Comparison of ENCODE assay signal across 1 cellular context in the genomic region with DNA sequence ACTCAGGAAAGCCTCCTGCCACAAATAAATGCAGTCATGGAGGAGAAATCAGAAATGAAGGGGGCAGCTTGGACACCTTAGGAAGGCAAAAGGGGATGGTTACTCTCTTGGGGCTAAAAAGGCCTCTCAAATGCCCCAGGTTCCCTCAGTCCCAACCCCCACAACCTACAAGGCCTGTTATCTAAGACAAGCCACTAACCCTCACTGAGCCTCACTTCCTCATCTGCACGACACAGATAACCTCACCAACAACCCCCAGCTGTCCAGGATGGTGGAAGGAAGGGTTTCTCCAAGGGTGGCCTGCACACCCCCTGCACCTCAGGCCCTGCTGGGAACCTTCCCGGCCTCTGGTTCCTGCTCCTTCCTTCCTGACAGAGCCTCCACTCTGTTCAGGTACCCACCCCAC.
TF ChIP-seq lines count a peak whose summit lies in the region.

No MANE protein-coding gene starts in this region.

TF ChIP-seq in K562, 482 proteins besides CTCF, POLR2A, EP300 and RAD21 (continued from another document and continues in another):
- TF ChIP-seq, protein P1, sequence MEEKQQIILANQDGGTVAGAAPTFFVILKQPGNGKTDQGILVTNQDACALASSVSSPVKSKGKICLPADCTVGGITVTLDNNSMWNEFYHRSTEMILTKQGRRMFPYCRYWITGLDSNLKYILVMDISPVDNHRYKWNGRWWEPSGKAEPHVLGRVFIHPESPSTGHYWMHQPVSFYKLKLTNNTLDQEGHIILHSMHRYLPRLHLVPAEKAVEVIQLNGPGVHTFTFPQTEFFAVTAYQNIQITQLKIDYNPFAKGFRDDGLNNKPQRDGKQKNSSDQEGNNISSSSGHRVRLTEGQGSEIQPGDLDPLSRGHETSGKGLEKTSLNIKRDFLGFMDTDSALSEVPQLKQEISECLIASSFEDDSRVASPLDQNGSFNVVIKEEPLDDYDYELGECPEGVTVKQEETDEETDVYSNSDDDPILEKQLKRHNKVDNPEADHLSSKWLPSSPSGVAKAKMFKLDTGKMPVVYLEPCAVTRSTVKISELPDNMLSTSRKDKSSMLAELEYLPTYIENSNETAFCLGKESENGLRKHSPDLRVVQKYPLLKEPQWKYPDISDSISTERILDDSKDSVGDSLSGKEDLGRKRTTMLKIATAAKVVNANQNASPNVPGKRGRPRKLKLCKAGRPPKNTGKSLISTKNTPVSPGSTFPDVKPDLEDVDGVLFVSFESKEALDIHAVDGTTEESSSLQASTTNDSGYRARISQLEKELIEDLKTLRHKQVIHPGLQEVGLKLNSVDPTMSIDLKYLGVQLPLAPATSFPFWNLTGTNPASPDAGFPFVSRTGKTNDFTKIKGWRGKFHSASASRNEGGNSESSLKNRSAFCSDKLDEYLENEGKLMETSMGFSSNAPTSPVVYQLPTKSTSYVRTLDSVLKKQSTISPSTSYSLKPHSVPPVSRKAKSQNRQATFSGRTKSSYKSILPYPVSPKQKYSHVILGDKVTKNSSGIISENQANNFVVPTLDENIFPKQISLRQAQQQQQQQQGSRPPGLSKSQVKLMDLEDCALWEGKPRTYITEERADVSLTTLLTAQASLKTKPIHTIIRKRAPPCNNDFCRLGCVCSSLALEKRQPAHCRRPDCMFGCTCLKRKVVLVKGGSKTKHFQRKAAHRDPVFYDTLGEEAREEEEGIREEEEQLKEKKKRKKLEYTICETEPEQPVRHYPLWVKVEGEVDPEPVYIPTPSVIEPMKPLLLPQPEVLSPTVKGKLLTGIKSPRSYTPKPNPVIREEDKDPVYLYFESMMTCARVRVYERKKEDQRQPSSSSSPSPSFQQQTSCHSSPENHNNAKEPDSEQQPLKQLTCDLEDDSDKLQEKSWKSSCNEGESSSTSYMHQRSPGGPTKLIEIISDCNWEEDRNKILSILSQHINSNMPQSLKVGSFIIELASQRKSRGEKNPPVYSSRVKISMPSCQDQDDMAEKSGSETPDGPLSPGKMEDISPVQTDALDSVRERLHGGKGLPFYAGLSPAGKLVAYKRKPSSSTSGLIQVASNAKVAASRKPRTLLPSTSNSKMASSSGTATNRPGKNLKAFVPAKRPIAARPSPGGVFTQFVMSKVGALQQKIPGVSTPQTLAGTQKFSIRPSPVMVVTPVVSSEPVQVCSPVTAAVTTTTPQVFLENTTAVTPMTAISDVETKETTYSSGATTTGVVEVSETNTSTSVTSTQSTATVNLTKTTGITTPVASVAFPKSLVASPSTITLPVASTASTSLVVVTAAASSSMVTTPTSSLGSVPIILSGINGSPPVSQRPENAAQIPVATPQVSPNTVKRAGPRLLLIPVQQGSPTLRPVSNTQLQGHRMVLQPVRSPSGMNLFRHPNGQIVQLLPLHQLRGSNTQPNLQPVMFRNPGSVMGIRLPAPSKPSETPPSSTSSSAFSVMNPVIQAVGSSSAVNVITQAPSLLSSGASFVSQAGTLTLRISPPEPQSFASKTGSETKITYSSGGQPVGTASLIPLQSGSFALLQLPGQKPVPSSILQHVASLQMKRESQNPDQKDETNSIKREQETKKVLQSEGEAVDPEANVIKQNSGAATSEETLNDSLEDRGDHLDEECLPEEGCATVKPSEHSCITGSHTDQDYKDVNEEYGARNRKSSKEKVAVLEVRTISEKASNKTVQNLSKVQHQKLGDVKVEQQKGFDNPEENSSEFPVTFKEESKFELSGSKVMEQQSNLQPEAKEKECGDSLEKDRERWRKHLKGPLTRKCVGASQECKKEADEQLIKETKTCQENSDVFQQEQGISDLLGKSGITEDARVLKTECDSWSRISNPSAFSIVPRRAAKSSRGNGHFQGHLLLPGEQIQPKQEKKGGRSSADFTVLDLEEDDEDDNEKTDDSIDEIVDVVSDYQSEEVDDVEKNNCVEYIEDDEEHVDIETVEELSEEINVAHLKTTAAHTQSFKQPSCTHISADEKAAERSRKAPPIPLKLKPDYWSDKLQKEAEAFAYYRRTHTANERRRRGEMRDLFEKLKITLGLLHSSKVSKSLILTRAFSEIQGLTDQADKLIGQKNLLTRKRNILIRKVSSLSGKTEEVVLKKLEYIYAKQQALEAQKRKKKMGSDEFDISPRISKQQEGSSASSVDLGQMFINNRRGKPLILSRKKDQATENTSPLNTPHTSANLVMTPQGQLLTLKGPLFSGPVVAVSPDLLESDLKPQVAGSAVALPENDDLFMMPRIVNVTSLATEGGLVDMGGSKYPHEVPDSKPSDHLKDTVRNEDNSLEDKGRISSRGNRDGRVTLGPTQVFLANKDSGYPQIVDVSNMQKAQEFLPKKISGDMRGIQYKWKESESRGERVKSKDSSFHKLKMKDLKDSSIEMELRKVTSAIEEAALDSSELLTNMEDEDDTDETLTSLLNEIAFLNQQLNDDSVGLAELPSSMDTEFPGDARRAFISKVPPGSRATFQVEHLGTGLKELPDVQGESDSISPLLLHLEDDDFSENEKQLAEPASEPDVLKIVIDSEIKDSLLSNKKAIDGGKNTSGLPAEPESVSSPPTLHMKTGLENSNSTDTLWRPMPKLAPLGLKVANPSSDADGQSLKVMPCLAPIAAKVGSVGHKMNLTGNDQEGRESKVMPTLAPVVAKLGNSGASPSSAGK (IDR thresholded peaks at IDR 0.05) = no peak
- TF ChIP-seq HMGN3 (IDR thresholded peaks at IDR 0.05; ENCODE audit: borderline replicate concordance, extremely low read depth, insufficient read length, low read depth, low read length) (peak; percentile 93), EGR1 (conservative IDR thresholded peaks at IDR 0.05) (peak; percentile 56), CXXC5 (CRISPR knock-in tag; IDR thresholded peaks at IDR 0.05) (peak; percentile 62), ZBTB17 (CRISPR knock-in tag; IDR thresholded peaks at IDR 0.05) (no peak), ETV1 (tag; conservative IDR thresholded peaks at IDR 0.05; ENCODE audit: low read depth) (peak; percentile 98), ZNF134 (CRISPR knock-in tag; conservative IDR thresholded peaks at IDR 0.05) (no peak), MTA1 (IDR thresholded peaks at IDR 0.05; ENCODE audit: borderline replicate concordance) (peak; percentile 86), NRF1 (conservative IDR thresholded peaks at IDR 0.05 in 1 of 2, IDR thresholded peaks at IDR 0.05 in 1 of 2) (peak; percentile 27 to 30; a peak in 1 of 4 replicates), JUN (IDR thresholded peaks at IDR 0.05; ENCODE audit: borderline replicate concordance, low read depth, low read length) (peak; percentile 77; the same call in 1 of the 2 replicates), JUN (CRISPR knock-in tag; IDR thresholded peaks at IDR 0.05; ENCODE audit: borderline replicate concordance) (no peak), BRD9 (IDR thresholded peaks at IDR 0.05; ENCODE audit: low read depth, partially characterized antibody) (peak; percentile 42), ZNF197 (CRISPR knock-in tag; IDR thresholded peaks at IDR 0.05; ENCODE audit: low read depth) (peak; percentile 27; the same call in 1 of the 2 replicates), PCBP1 (IDR thresholded peaks at IDR 0.05; ENCODE audit: low read depth, low read length, poor library complexity, severe bottlenecking) (no peak), RBM39 (optimal IDR thresholded peaks at IDR 0.05; ENCODE audit: low read depth, low read length) (no peak), MEF2D (tag; conservative IDR thresholded peaks at IDR 0.05; ENCODE audit: low read depth) (peak; percentile 46; the same call in 1 of the 2 replicates), POLR2G (IDR thresholded peaks at IDR 0.05; ENCODE audit: low read depth, low read length) (no peak), BDP1 (IDR thresholded peaks at IDR 0.05; ENCODE audit: insufficient read depth, insufficient read length) (no peak), ERF (CRISPR knock-in tag; IDR thresholded peaks at IDR 0.05) (0 out of 2 replicates have a peak, but pooled peaks have one; percentile 32), HNRNPLL (IDR thresholded peaks at IDR 0.05; ENCODE audit: low read depth, low read length, poor library complexity, severe bottlenecking) (no peak), FOXM1 (IDR thresholded peaks at IDR 0.05; ENCODE audit: low read depth) (peak; percentile 94), FOXM1 (CRISPR knock-in tag; IDR thresholded peaks at IDR 0.05; ENCODE audit: low read depth) (no peak), CREB1 (IDR thresholded peaks at IDR 0.05) (peak; percentile 75), CREB1 (CRISPR knock-in tag; IDR thresholded peaks at IDR 0.05) (no peak), ELF1 (tag; IDR thresholded peaks at IDR 0.05) (peak; percentile 85), ZKSCAN1 (IDR thresholded peaks at IDR 0.05; ENCODE audit: low read depth, low read length) (peak; percentile 80; the same call in 1 of the 2 replicates), NUFIP1 (IDR thresholded peaks at IDR 0.05; ENCODE audit: partially characterized antibody) (no peak), RBBP5 (IDR thresholded peaks at IDR 0.05; ENCODE audit: borderline replicate concordance, insufficient read depth, low read length, poor library complexity, severe bottlenecking) (peak; percentile 81), ATF7 (IDR thresholded peaks at IDR 0.05) (peak; percentile 59), FOXP1 (CRISPR knock-in tag; IDR thresholded peaks at IDR 0.05) (no peak)
- TF ChIP-seq, protein P2, sequence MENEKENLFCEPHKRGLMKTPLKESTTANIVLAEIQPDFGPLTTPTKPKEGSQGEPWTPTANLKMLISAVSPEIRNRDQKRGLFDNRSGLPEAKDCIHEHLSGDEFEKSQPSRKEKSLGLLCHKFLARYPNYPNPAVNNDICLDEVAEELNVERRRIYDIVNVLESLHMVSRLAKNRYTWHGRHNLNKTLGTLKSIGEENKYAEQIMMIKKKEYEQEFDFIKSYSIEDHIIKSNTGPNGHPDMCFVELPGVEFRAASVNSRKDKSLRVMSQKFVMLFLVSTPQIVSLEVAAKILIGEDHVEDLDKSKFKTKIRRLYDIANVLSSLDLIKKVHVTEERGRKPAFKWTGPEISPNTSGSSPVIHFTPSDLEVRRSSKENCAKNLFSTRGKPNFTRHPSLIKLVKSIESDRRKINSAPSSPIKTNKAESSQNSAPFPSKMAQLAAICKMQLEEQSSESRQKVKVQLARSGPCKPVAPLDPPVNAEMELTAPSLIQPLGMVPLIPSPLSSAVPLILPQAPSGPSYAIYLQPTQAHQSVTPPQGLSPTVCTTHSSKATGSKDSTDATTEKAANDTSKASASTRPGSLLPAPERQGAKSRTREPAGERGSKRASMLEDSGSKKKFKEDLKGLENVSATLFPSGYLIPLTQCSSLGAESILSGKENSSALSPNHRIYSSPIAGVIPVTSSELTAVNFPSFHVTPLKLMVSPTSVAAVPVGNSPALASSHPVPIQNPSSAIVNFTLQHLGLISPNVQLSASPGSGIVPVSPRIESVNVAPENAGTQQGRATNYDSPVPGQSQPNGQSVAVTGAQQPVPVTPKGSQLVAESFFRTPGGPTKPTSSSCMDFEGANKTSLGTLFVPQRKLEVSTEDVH (IDR thresholded peaks at IDR 0.05; ENCODE audit: low read depth, partially characterized antibody) = peak; percentile 19
- TF ChIP-seq, protein P3, sequence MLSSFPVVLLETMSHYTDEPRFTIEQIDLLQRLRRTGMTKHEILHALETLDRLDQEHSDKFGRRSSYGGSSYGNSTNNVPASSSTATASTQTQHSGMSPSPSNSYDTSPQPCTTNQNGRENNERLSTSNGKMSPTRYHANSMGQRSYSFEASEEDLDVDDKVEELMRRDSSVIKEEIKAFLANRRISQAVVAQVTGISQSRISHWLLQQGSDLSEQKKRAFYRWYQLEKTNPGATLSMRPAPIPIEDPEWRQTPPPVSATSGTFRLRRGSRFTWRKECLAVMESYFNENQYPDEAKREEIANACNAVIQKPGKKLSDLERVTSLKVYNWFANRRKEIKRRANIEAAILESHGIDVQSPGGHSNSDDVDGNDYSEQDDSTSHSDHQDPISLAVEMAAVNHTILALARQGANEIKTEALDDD (IDR thresholded peaks at IDR 0.05) = peak; percentile 79
- TF ChIP-seq, protein P4, sequence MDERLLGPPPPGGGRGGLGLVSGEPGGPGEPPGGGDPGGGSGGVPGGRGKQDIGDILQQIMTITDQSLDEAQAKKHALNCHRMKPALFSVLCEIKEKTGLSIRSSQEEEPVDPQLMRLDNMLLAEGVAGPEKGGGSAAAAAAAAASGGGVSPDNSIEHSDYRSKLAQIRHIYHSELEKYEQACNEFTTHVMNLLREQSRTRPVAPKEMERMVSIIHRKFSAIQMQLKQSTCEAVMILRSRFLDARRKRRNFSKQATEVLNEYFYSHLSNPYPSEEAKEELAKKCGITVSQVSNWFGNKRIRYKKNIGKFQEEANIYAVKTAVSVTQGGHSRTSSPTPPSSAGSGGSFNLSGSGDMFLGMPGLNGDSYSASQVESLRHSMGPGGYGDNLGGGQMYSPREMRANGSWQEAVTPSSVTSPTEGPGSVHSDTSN (CRISPR knock-in tag; IDR thresholded peaks at IDR 0.05; ENCODE audit: low read depth) = no peak
- TF ChIP-seq, protein P4 (tag; conservative IDR thresholded peaks at IDR 0.05; ENCODE audit: low read depth) = peak; percentile 24; the same call in 1 of the 2 replicates
- TF ChIP-seq, protein P5, sequence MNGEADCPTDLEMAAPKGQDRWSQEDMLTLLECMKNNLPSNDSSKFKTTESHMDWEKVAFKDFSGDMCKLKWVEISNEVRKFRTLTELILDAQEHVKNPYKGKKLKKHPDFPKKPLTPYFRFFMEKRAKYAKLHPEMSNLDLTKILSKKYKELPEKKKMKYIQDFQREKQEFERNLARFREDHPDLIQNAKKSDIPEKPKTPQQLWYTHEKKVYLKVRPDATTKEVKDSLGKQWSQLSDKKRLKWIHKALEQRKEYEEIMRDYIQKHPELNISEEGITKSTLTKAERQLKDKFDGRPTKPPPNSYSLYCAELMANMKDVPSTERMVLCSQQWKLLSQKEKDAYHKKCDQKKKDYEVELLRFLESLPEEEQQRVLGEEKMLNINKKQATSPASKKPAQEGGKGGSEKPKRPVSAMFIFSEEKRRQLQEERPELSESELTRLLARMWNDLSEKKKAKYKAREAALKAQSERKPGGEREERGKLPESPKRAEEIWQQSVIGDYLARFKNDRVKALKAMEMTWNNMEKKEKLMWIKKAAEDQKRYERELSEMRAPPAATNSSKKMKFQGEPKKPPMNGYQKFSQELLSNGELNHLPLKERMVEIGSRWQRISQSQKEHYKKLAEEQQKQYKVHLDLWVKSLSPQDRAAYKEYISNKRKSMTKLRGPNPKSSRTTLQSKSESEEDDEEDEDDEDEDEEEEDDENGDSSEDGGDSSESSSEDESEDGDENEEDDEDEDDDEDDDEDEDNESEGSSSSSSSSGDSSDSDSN (IDR thresholded peaks at IDR 0.05; ENCODE audit: borderline replicate concordance in 1 of 2, low read depth in 2 of 2, low read length in 2 of 2) = 0 out of 4 replicates have a peak, but pooled peaks of 1 of the 2 experiments have one; percentile 57
- TF ChIP-seq, protein P6, sequence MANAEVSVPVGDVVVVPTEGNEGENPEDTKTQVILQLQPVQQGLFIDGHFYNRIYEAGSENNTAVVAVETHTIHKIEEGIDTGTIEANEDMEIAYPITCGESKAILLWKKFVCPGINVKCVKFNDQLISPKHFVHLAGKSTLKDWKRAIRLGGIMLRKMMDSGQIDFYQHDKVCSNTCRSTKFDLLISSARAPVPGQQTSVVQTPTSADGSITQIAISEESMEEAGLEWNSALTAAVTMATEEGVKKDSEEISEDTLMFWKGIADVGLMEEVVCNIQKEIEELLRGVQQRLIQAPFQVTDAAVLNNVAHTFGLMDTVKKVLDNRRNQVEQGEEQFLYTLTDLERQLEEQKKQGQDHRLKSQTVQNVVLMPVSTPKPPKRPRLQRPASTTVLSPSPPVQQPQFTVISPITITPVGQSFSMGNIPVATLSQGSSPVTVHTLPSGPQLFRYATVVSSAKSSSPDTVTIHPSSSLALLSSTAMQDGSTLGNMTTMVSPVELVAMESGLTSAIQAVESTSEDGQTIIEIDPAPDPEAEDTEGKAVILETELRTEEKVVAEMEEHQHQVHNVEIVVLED (CRISPR knock-in tag; IDR thresholded peaks at IDR 0.05) = no peak
